Comparison of ENCODE assay signal across 27 cellular contexts in the genomic region with DNA sequence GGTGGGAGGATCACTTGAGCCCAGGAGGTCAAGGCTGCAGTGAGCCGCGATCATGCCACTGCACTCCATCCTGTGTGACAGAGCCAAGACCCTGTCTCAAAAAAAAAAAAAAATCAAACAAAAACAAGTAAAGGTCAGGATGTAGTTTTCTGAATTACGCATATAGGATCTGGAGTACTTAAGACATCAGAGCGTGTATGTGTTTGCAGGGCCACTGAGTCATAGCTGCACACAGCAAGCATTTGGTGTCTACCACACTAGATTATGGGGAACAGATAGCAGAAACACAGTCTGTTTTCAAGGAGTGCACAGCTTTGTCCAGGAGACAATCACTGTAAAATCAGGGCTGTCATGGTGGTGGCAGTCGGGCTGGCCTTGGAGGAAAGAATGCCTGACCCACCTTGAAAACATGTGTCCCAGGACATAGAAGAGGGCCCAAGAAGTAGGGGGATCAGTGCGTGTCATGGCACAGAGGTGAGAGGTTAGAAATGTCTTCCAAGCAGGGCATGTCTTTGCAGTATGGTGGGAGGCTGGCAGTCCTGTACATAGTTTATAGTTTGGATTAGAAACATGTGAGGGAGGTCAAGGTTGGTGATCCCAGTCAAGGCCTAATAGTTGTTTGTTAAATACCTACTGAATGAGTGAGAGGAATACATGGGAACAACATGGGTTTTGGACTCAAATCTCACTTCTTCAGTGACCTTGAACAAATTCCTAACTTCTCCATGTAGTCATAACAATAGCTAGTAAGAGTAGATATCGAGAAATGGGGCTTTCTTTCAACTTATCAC. TPM values are rescaled to one million over a fixed set of nuclear protein-coding genes. Genes with fewer than 3 reads are reported as not detected.
"Had no signal": no experiment of that assay in that cellular context is flagged by ENCODE, and none has a peak within 500 bp of the region (broad histone marks: within the 10 kb centered on the region; RNA-seq: fewer than 3 reads in every experiment).

No MANE protein-coding gene starts in this region.

- ATAC-seq: foreskin keratinocyte, left cardiac atrium, lower lobe of right lung, psoas muscle, sciatic nerve had no signal

- H3K4me1 ChIP-seq: left ventricle myocardium inferior, parathyroid adenoma, psoas muscle, stomach had no signal

- H2AFZ ChIP-seq: parathyroid adenoma had no signal

- H3K4me1 Mint-ChIP-seq: immature natural killer cell had no signal

- H3K27ac ChIP-seq: epithelial cell of prostate, esophagus squamous epithelium, foreskin keratinocyte, left ventricle myocardium inferior, lower lobe of right lung, parathyroid adenoma, psoas muscle, stomach had no signal

- H3K4me3 ChIP-seq: esophagus squamous epithelium, left ventricle myocardium inferior, lower lobe of right lung, psoas muscle, stomach had no signal

- H3K4me3 Mint-ChIP-seq: immature natural killer cell; memory B cell; natural killer cell treated with Interleukin-12 subunit alpha and Interleukin-12 subunit beta and Interleukin-15 and Interleukin-18, amount 100 ng/mL, for 72 hours had no signal

- H3K27ac Mint-ChIP-seq: immature natural killer cell; memory B cell; natural killer cell treated with Interleukin-12 subunit alpha and Interleukin-12 subunit beta and Interleukin-15 and Interleukin-18, amount 100 ng/mL, for 72 hours had no signal

- H3K9me3 ChIP-seq: esophagus squamous epithelium, left ventricle myocardium inferior, lower lobe of right lung, psoas muscle, stomach had no signal

- DNase-seq: effector memory CD4-positive, alpha-beta T cell; esophagus squamous epithelium; foreskin keratinocyte; immature natural killer cell; kidney; left cardiac atrium; left ventricle myocardium inferior; lower lobe of right lung; midbrain; occipital lobe; psoas muscle; retina; stimulated activated CD4-positive, alpha-beta T cell treated with anti-CD3 and anti-CD28 coated beads, Interleukin-2, amount 100 ng/mL, for 24 hours; stimulated activated CD4-positive, alpha-beta T cell treated with anti-CD3 and anti-CD28 coated beads, Interleukin-4, amount 100 ng/mL, for 4 hours; stimulated activated naive CD4-positive, alpha-beta T cell; stomach; substantia nigra; trophoblast cell had no signal

- H3K36me3 ChIP-seq: esophagus squamous epithelium, left ventricle myocardium inferior, lower lobe of right lung, stomach had no signal

- H3K9ac ChIP-seq: parathyroid adenoma had no signal

- H3K36me3 Mint-ChIP-seq: natural killer cell treated with Interleukin-12 subunit alpha and Interleukin-12 subunit beta and Interleukin-15 and Interleukin-18, amount 100 ng/mL, for 72 hours had no signal

- H3K27me3 ChIP-seq: esophagus squamous epithelium, foreskin keratinocyte, stomach had no signal

- H3K79me2 ChIP-seq: parathyroid adenoma had no signal

- H3K27me3 Mint-ChIP-seq: memory B cell; natural killer cell treated with Interleukin-12 subunit alpha and Interleukin-12 subunit beta and Interleukin-15 and Interleukin-18, amount 100 ng/mL, for 72 hours had no signal

- FAIRE-seq: endometrium, kidney had no signal

- H3K9me3 Mint-ChIP-seq: immature natural killer cell; memory B cell; natural killer cell treated with Interleukin-12 subunit alpha and Interleukin-12 subunit beta and Interleukin-15 and Interleukin-18, amount 100 ng/mL, for 72 hours had no signal

RNA-seq across cellular contexts. Expression of a gene that starts 23.6 kb away (rescaled TPM):
- total RNA-seq: esophagus squamous epithelium; foreskin keratinocyte; kidney; left cardiac atrium; left ventricle myocardium inferior; lower lobe of right lung; natural killer cell treated with Interleukin-12 subunit alpha and Interleukin-12 subunit beta and Interleukin-15 and Interleukin-18, amount 100 ng/mL, for 72 hours; occipital lobe; psoas muscle; sciatic nerve; skeletal muscle tissue; stomach; urinary bladder had no signal
- polyA plus RNA-seq: foreskin keratinocyte, immature natural killer cell, psoas muscle, stomach, thymus, urinary bladder had no signal
